1 cellular context compared by ENCODE assay signal in genomic region chr6:31969712-31970603, GRCh38.
TF ChIP-seq lines count a peak whose summit lies in the region.

No MANE protein-coding gene starts in this region.

TF ChIP-seq in K562, 482 proteins besides CTCF, POLR2A, EP300 and RAD21 (continues in another document):
- TF ChIP-seq C11orf30 (IDR thresholded peaks at IDR 0.05; ENCODE audit: low read depth) (peak; percentile 96), ZBTB40 (IDR thresholded peaks at IDR 0.05) (0 out of 2 replicates have a peak, but pooled peaks have one; percentile 23), ZBTB40 (CRISPR knock-in tag; IDR thresholded peaks at IDR 0.05) (no peak), ZNF395 (CRISPR knock-in tag; IDR thresholded peaks at IDR 0.05) (0 out of 2 replicates have a peak, but pooled peaks have one; percentile 25), CBX8 (IDR thresholded peaks at IDR 0.05; ENCODE audit: borderline replicate concordance, extremely low read depth, low read depth, low read length, poor library complexity, severe bottlenecking) (no peak), XRCC3 (IDR thresholded peaks at IDR 0.05) (no peak), SRSF1 (IDR thresholded peaks at IDR 0.05; ENCODE audit: low read depth, low read length) (no peak), NRF1 (conservative IDR thresholded peaks at IDR 0.05 in 1 of 2, IDR thresholded peaks at IDR 0.05 in 1 of 2) (peak; percentile 14 to 38; a peak in 1 of 4 replicates), ZBTB7A (IDR thresholded peaks at IDR 0.05; ENCODE audit: borderline replicate concordance, control insufficient read depth, low read depth, low read length) (peak; percentile 80; the same call in 1 of the 2 replicates), POLR2AphosphoS5 (IDR thresholded peaks at IDR 0.05; ENCODE audit: control insufficient read depth, insufficient read depth, low read depth, low read length) (0 out of 2 replicates have a peak, but pooled peaks have one; percentile 32), ATF3 (IDR thresholded peaks at IDR 0.05) (peak; percentile 91), ATF3 (CRISPR knock-in tag; conservative IDR thresholded peaks at IDR 0.05) (peak; percentile 77; the same call in 1 of the 2 replicates), CBFA2T3 (IDR thresholded peaks at IDR 0.05) (peak; percentile 74), ZNF224 (CRISPR knock-in tag; IDR thresholded peaks at IDR 0.05) (no peak), ZNF431 (CRISPR knock-in tag; IDR thresholded peaks at IDR 0.05) (0 out of 2 replicates have a peak, but pooled peaks have one; percentile 26), ARID3B (CRISPR knock-in tag; IDR thresholded peaks at IDR 0.05; ENCODE audit: borderline replicate concordance) (0 out of 2 replicates have a peak, but pooled peaks have one; percentile 68), ZFX (CRISPR knock-in tag; IDR thresholded peaks at IDR 0.05) (0 out of 2 replicates have a peak, but pooled peaks have one; percentile 16), MAFF (IDR thresholded peaks at IDR 0.05; ENCODE audit: low read length) (peak; percentile 93), KAT7 (CRISPR knock-in tag; IDR thresholded peaks at IDR 0.05; ENCODE audit: borderline replicate concordance) (peak; percentile 81; the same call in 1 of the 2 replicates), MAZ (CRISPR knock-in tag; conservative IDR thresholded peaks at IDR 0.05 in 1 of 2, IDR thresholded peaks at IDR 0.05 in 1 of 2) (peak in 1 of 2 experiments; percentile 53; a peak in 1 of 4 replicates), SRF (CRISPR knock-in tag; IDR thresholded peaks at IDR 0.05) (no peak; a peak in 1 of 4 replicates), SP1 (CRISPR knock-in tag; IDR thresholded peaks at IDR 0.05) (no peak; the same call in 1 of the 2 replicates), CTBP1 (IDR thresholded peaks at IDR 0.05; ENCODE audit: borderline replicate concordance) (peak; percentile 69; the same call in 1 of the 2 replicates), ZEB2 (IDR thresholded peaks at IDR 0.05) (no peak), RFX5 (IDR thresholded peaks at IDR 0.05; ENCODE audit: low read depth, low read length) (no peak), UBTF (IDR thresholded peaks at IDR 0.05; ENCODE audit: borderline replicate concordance in 1 of 2, low read depth in 2 of 2, low read length in 2 of 2) (peak in 1 of 2 experiments; percentile 63; a peak in 1 of 4 replicates), ZNF316 (IDR thresholded peaks at IDR 0.05) (peak; percentile 96), ZC3H11A (IDR thresholded peaks at IDR 0.05; ENCODE audit: low read depth, low read length) (no peak), ZFP91 (CRISPR knock-in tag; IDR thresholded peaks at IDR 0.05) (no peak), HIVEP1 (CRISPR knock-in tag; IDR thresholded peaks at IDR 0.05) (no peak), ZNF277 (CRISPR knock-in tag; IDR thresholded peaks at IDR 0.05; ENCODE audit: borderline replicate concordance) (no peak), JUN (IDR thresholded peaks at IDR 0.05; ENCODE audit: borderline replicate concordance, low read depth, low read length) (peak; percentile 78), JUN (CRISPR knock-in tag; IDR thresholded peaks at IDR 0.05; ENCODE audit: borderline replicate concordance) (no peak; the same call in 1 of the 2 replicates), TGIF2 (CRISPR knock-in tag; IDR thresholded peaks at IDR 0.05) (no peak), MAFK (IDR thresholded peaks at IDR 0.05; ENCODE audit: low read length) (peak; percentile 90), NCOR1 (IDR thresholded peaks at IDR 0.05) (peak; percentile 37; the same call in 1 of the 2 replicates), NR2F6 (CRISPR knock-in tag; IDR thresholded peaks at IDR 0.05) (0 out of 2 replicates have a peak, but pooled peaks have one; percentile 56), POLR3A (IDR thresholded peaks at IDR 0.05; ENCODE audit: borderline replicate concordance, extremely low read depth, insufficient read depth, insufficient read length) (no peak), LEF1 (IDR thresholded peaks at IDR 0.05) (peak; percentile 21; the same call in 1 of the 2 replicates), VEZF1 (CRISPR knock-in tag; IDR thresholded peaks at IDR 0.05) (peak; percentile 58), BACH1 (tag; IDR thresholded peaks at IDR 0.05) (peak; percentile 76; the same call in 1 of the 2 replicates), RAD51 (IDR thresholded peaks at IDR 0.05; ENCODE audit: borderline replicate concordance, low read depth) (no peak)
